8 cellular contexts compared by ENCODE assay signal in genomic region chr1:23809751-23810171, GRCh38. TPM values are rescaled to one million over a fixed set of nuclear protein-coding genes. Genes with fewer than 3 reads are reported as not detected.
DNase-seq lines count a peak whose midpoint lies in the region; ATAC-seq, FAIRE-seq and TF ChIP-seq lines count a peak whose summit lies in the region.

No MANE protein-coding gene starts in this region.

- POLR2A ChIA-PET in HepG2 (lab: Yijun Ruan, JAX) = interaction anchor here (0.9 to 4.7 kb wide), 8 partner anchors 9 to 107 kb away, joined by 3 to 71 read pairs (median 6); partner anchors contain the start of genes FUCA1, GALE, HMGCL and PITHD1

- intact Hi-C loops in HepG2 (cut with micrococcal nuclease; ENCODE audit: unreplicated experiment) (loop anchor here (1.0 to 2.0 kb wide), 2 partner anchors 45 to 107 kb away; no protein-coding TSS in a partner anchor), ovary (cut with DNase I) (no loop called here)

- H3K27me3 Mint-ChIP-seq in central memory CD8-positive, alpha-beta T cell = no peaks in the 10 kb centered on the region

- TF ChIP-seq EP300 in HepG2 (IDR thresholded peaks at IDR 0.05; ENCODE audit: low read depth in 2 of 2, low read length in 2 of 2) (peak in 1 of 2 experiments; percentile 25; a peak in 2 of 4 replicates), HepG2 (CRISPR knock-in tag; IDR thresholded peaks at IDR 0.05; ENCODE audit: borderline replicate concordance) (no peak), ovary (IDR thresholded peaks at IDR 0.05) (no peak)

- H3K9me3 ChIP-seq in DOHH2 (ENCODE audit: control insufficient read depth, insufficient read depth, low read length) (no peaks in the 10 kb centered on the region), HepG2 (ENCODE audit: low read length) (no peaks in the 10 kb centered on the region), ovary (no peaks in the 10 kb centered on the region)

- 3% methylated on average over 4 of the region's 6 CpGs for WGBS in HepG2 (ENCODE audit: low lambda C conversion rate)
- WGBS in ovary, 3 donors = 45 to 56% (median 51%) methylated on average over 6 of the region's 6 CpGs

- H4K20me1 ChIP-seq in DOHH2 (ENCODE audit: control insufficient read depth, insufficient read depth, low read depth, low read length) (no peaks in the 10 kb centered on the region), HepG2 (ENCODE audit: insufficient read depth, low read length) (no peaks in the 10 kb centered on the region)

- DNase-seq in NCI-H345 (lab: John Stamatoyannopoulos, UW) (peak; percentile 46), HepG2 (ENCODE audit: low spot score) (peak; percentile 78), ovary (no peak)
- DNase-seq in activated CD4-positive, CD25-positive, alpha-beta regulatory T cell treated with anti-CD3 and anti-CD28 coated beads, Interleukin-2, amount 50 U/mL, for 16 hours (ENCODE audit: low read depth, low spot score) = peak; percentile 55
- DNase-seq in central memory CD8-positive, alpha-beta T cell (ENCODE audit: low spot score in 2 of 2) = peak; percentile 73 to 79
- peak; percentile 59 for DNase-seq in stimulated activated CD8-positive, alpha-beta memory T cell treated with anti-CD3 and anti-CD28 coated beads, Interleukin-12 subunit alpha, Interleukin-12 subunit beta, amount 100 ng/mL, for 4 hours (ENCODE audit: low read depth)

- CTCF ChIA-PET in HepG2 (lab: Yijun Ruan, JAX; ENCODE audit: low intra/inter-chr PET ratio, low total read pairs) = interaction anchor here (1.7 to 2.5 kb wide), 3 partner anchors 45 to 107 kb away, joined by 10 to 15 read pairs (median 14); partner anchors contain the start of gene FUCA1

- FAIRE-seq in HepG2 (lab: Jason Lieb, UNC) = peak; percentile 82

- H3K4me2 ChIP-seq in DOHH2 (ENCODE audit: low read length) (peak overlapping the region; percentile 30; the same call in 1 of the 2 replicates), HepG2 (ENCODE audit: low read depth, low read length) (peak overlapping the region; percentile 54)

- TF ChIP-seq RAD21 in HepG2 (CRISPR knock-in tag; IDR thresholded peaks at IDR 0.05) = peak; percentile 93

- H3K27ac ChIP-seq in DOHH2 (ENCODE audit: low read depth, low read length) (no peak overlapping the region), HepG2 (ENCODE audit: extremely low read length, insufficient read depth, low read length) (peak overlapping the region; percentile 59), ovary (no peak overlapping the region)

- H2AFZ ChIP-seq in HepG2 (ENCODE audit: low read length) = no peak overlapping the region

- H3K4me1 ChIP-seq in DOHH2 (ENCODE audit: control insufficient read depth, low read length) = peaks cover 25% of the 10 kb centered on the region
- H3K4me1 ChIP-seq in HepG2 (ENCODE audit: insufficient read depth, low read length) = peaks cover 36% of the 10 kb centered on the region
- H3K4me1 ChIP-seq in ovary (ENCODE audit: insufficient read depth) = no peaks in the 10 kb centered on the region

- BruUV-seq in HepG2 (replicated peaks; lab: Mats Ljungman, UMichigan) = no TSS peak

- no peak overlapping the region for H3K4me3 Mint-ChIP-seq in central memory CD8-positive, alpha-beta T cell

- H3K9me3 Mint-ChIP-seq in central memory CD8-positive, alpha-beta T cell = no peaks in the 10 kb centered on the region

- no peak overlapping the region for H3K4me3 ChIP-seq in DOHH2 (ENCODE audit: low read length)
- H3K4me3 ChIP-seq in HepG2 (replicated peaks in 1 of 3; ENCODE audit: insufficient read depth in 1 of 3, low read depth in 2 of 3, low read length in 3 of 3) = no peak overlapping the region
- H3K4me3 ChIP-seq in ovary = no peak overlapping the region

- H3K36me3 ChIP-seq in DOHH2 (ENCODE audit: control insufficient read depth, low read length) (peaks cover 5% of the 10 kb centered on the region; the same call in 1 of the 2 replicates), HepG2 (replicated peaks in 1 of 2; ENCODE audit: control insufficient read depth in 1 of 2, insufficient read depth in 2 of 2, low read length in 2 of 2) (peaks cover 3 to 14% of the 10 kb centered on the region in 2 experiments; a peak in 3 of 5 replicates), ovary (no peaks in the 10 kb centered on the region)

- peak; percentile 94 for TF ChIP-seq CTCF in DOHH2 (IDR thresholded peaks at IDR 0.05; ENCODE audit: low read depth, low read length, poor library complexity, severe bottlenecking)
- peak; percentile 94 for TF ChIP-seq CTCF in HepG2 (CRISPR knock-in tag; IDR thresholded peaks at IDR 0.05)
- TF ChIP-seq CTCF in ovary (IDR thresholded peaks at IDR 0.05) = no peak

- H3K27ac Mint-ChIP-seq in central memory CD8-positive, alpha-beta T cell (ENCODE audit: low read depth) = no peak overlapping the region

- no peaks in the 10 kb centered on the region for H3K79me2 ChIP-seq in DOHH2 (ENCODE audit: control insufficient read depth, low read length)
- no peaks in the 10 kb centered on the region for H3K79me2 ChIP-seq in HepG2 (ENCODE audit: insufficient read depth, low read length)

- peaks cover 13% of the 10 kb centered on the region for H3K36me3 Mint-ChIP-seq in central memory CD8-positive, alpha-beta T cell (ENCODE audit: insufficient read depth)

- H3K27me3 ChIP-seq in DOHH2 (ENCODE audit: control insufficient read depth, low read length) (no peaks in the 10 kb centered on the region), HepG2 (ENCODE audit: control insufficient read depth in 1 of 2, insufficient read depth in 2 of 2, low read length in 2 of 2) (no peaks in the 10 kb centered on the region), ovary (no peaks in the 10 kb centered on the region)

- H3K9me2 ChIP-seq in DOHH2 (replicated peaks; ENCODE audit: control insufficient read depth, low read length) = no peaks in the 10 kb centered on the region

- ATAC-seq in HG02870 (IDR thresholded peaks at IDR 0.05; ENCODE audit: unreplicated experiment) (peak; percentile 70), HepG2 (peak; percentile 89)
- peak; percentile 97 for ATAC-seq in central memory CD8-positive, alpha-beta T cell (replicated peaks; ENCODE audit: extremely low read depth, poor library complexity, severe bottlenecking)

- TF ChIP-seq POLR2A in HepG2 (IDR thresholded peaks at IDR 0.05; ENCODE audit: insufficient read depth in 1 of 2, low read depth in 2 of 2, low read length in 2 of 2) (no peak), ovary (IDR thresholded peaks at IDR 0.05) (no peak)

- H3F3A ChIP-seq in DOHH2 (ENCODE audit: control insufficient read depth, insufficient read depth) = no peaks in the 10 kb centered on the region

- peak overlapping the region; percentile 35; the same call in 1 of the 2 replicates for H3K9ac ChIP-seq in HepG2 (ENCODE audit: insufficient read depth, low read depth, low read length)

- in situ Hi-C loops in HepG2 (cut with HindIII; ENCODE audit: extremely low pct_ligation_motif_present, low pct_unique_long_range_greater_than_20kb) = loop anchor here (5.0 kb wide), 2 partner anchors 58 to 108 kb away; partner anchors contain the start of gene FUCA1

- peaks cover 9% of the 10 kb centered on the region for H3K4me1 Mint-ChIP-seq in central memory CD8-positive, alpha-beta T cell

RNA-seq across cellular contexts. Expression of gene GALE, which starts 9.2 kb away (rescaled TPM):
- total RNA-seq in HepG2 (2016; rRNA removed; fragmentation: Illumina TruSeq; extraction: Trizol) = 85.2 and 86.6 TPM in 2 replicates
- total RNA-seq in HepG2 (2016; cell fraction: cytosol; rRNA removed; fragmentation: Illumina TruSeq; extraction: Trizol; ENCODE audit: low read depth) = 19.0 and 24.8 TPM in 2 replicates
- total RNA-seq in HepG2 (2016; cell fraction: insoluble cytoplasmic fraction; rRNA removed; fragmentation: Illumina TruSeq; extraction: Trizol) = 88.8 and 91.0 TPM in 2 replicates
- total RNA-seq in HepG2 (2016; cell fraction: membrane; rRNA removed; fragmentation: Illumina TruSeq; extraction: Trizol) = 28.1 and 32.1 TPM in 2 replicates
- 43.6 and 54.4 TPM in 2 replicates for total RNA-seq in HepG2 (2016; cell fraction: nucleus; rRNA removed; fragmentation: Illumina TruSeq; extraction: Trizol)
- polyA plus RNA-seq in HepG2 (2011; rRNA removed) = 88.4 and 99.0 TPM in 2 replicates
- 95.8 and 105 TPM in 2 replicates for polyA plus RNA-seq in HepG2 (2011; cell fraction: cytosol; rRNA removed)
- polyA plus RNA-seq in HepG2 (2011; cell fraction: nucleus; rRNA removed) = 168 and 180 TPM in 2 replicates
- 46.4 and 46.8 TPM in 2 replicates for polyA plus RNA-seq in HepG2 (2012)
- polyA plus RNA-seq in HepG2 (2016; cell fraction: cytosol; fragmentation: Illumina TruSeq; extraction: Trizol; ENCODE audit: low read depth) = 12.7 and 14.4 TPM in 2 replicates
- 75.6 and 81.5 TPM in 2 replicates for polyA plus RNA-seq in HepG2 (2016; cell fraction: insoluble cytoplasmic fraction; fragmentation: Illumina TruSeq; extraction: Trizol; ENCODE audit: low read depth)
- polyA plus RNA-seq in HepG2 (2016; cell fraction: membrane; fragmentation: Illumina TruSeq; extraction: Trizol; ENCODE audit: low read depth) = 19.5 and 21.9 TPM in 2 replicates
- 96.1 and 107 TPM in 2 replicates for polyA plus RNA-seq in HepG2 (2016; cell fraction: nucleus; fragmentation: Illumina TruSeq; extraction: Trizol; ENCODE audit: insufficient read depth, low read depth)
- polyA minus RNA-seq in HepG2 (2011; rRNA and poly(A)+ RNA removed; ENCODE audit: low replicate concordance) = 60.0 and 64.5 TPM in 2 replicates
- 19.9 and 28.0 TPM in 2 replicates for polyA minus RNA-seq in HepG2 (2011; cell fraction: cytosol; rRNA and poly(A)+ RNA removed)
- 31.8 and 36.4 TPM in 2 replicates for polyA minus RNA-seq in HepG2 (2011; cell fraction: nucleus; rRNA and poly(A)+ RNA removed)
- total RNA-seq in ovary = 10 to 100 TPM; 10.1 to 17.7 (median 13.4) TPM
- 10 to 100 TPM in 1 of 2 donors, 1 to 10 TPM in 1; 3.2 to 11.5 TPM for polyA plus RNA-seq in ovary

RNA-seq across cellular contexts. Expression of gene HMGCL, which starts 15.5 kb away (rescaled TPM):
- total RNA-seq in HepG2 (2016; rRNA removed; fragmentation: Illumina TruSeq; extraction: Trizol) = 21.3 and 30.0 TPM in 2 replicates
- 6.9 and 9.1 TPM in 2 replicates for total RNA-seq in HepG2 (2016; cell fraction: cytosol; rRNA removed; fragmentation: Illumina TruSeq; extraction: Trizol; ENCODE audit: low read depth)
- 23.5 and 29.4 TPM in 2 replicates for total RNA-seq in HepG2 (2016; cell fraction: insoluble cytoplasmic fraction; rRNA removed; fragmentation: Illumina TruSeq; extraction: Trizol)
- 8.9 and 9.2 TPM in 2 replicates for total RNA-seq in HepG2 (2016; cell fraction: membrane; rRNA removed; fragmentation: Illumina TruSeq; extraction: Trizol)
- total RNA-seq in HepG2 (2016; cell fraction: nucleus; rRNA removed; fragmentation: Illumina TruSeq; extraction: Trizol) = 10.0 and 12.6 TPM in 2 replicates
- polyA plus RNA-seq in HepG2 (2011; rRNA removed) = 41.4 and 48.7 TPM in 2 replicates
- 48.8 and 53.2 TPM in 2 replicates for polyA plus RNA-seq in HepG2 (2011; cell fraction: cytosol; rRNA removed)
- polyA plus RNA-seq in HepG2 (2011; cell fraction: nucleus; rRNA removed) = 21.0 and 23.2 TPM in 2 replicates
- polyA plus RNA-seq in HepG2 (2012) = 38.1 and 41.7 TPM in 2 replicates
- polyA plus RNA-seq in HepG2 (2016; cell fraction: cytosol; fragmentation: Illumina TruSeq; extraction: Trizol; ENCODE audit: low read depth) = 3.6 and 4.1 TPM in 2 replicates
- 24.4 and 26.5 TPM in 2 replicates for polyA plus RNA-seq in HepG2 (2016; cell fraction: insoluble cytoplasmic fraction; fragmentation: Illumina TruSeq; extraction: Trizol; ENCODE audit: low read depth)
- 5.5 and 6.2 TPM in 2 replicates for polyA plus RNA-seq in HepG2 (2016; cell fraction: membrane; fragmentation: Illumina TruSeq; extraction: Trizol; ENCODE audit: low read depth)
- 15.9 and 18.0 TPM in 2 replicates for polyA plus RNA-seq in HepG2 (2016; cell fraction: nucleus; fragmentation: Illumina TruSeq; extraction: Trizol; ENCODE audit: insufficient read depth, low read depth)
- polyA minus RNA-seq in HepG2 (2011; rRNA and poly(A)+ RNA removed; ENCODE audit: low replicate concordance) = 10.6 and 40.6 TPM in 2 replicates
- 14.9 and 18.3 TPM in 2 replicates for polyA minus RNA-seq in HepG2 (2011; cell fraction: cytosol; rRNA and poly(A)+ RNA removed)
- 16.9 and 25.7 TPM in 2 replicates for polyA minus RNA-seq in HepG2 (2011; cell fraction: nucleus; rRNA and poly(A)+ RNA removed)
- 10 to 100 TPM; 14.3 to 31.7 (median 25.2) TPM for total RNA-seq in ovary
- polyA plus RNA-seq in ovary = 10 to 100 TPM; 28.7 to 41.4 TPM

RNA-seq across cellular contexts. Expression of gene LYPLA2, which starts 18.8 kb away (rescaled TPM):
- total RNA-seq in HepG2 (2016; rRNA removed; fragmentation: Illumina TruSeq; extraction: Trizol) (73.2 and 90.3 TPM in 2 replicates), ovary (10 to 100 TPM; 16.5 to 33.2 (median 27.3) TPM)
- 20.4 and 23.5 TPM in 2 replicates for total RNA-seq in HepG2 (2016; cell fraction: cytosol; rRNA removed; fragmentation: Illumina TruSeq; extraction: Trizol; ENCODE audit: low read depth)
- total RNA-seq in HepG2 (2016; cell fraction: insoluble cytoplasmic fraction; rRNA removed; fragmentation: Illumina TruSeq; extraction: Trizol) = 74.2 and 88.0 TPM in 2 replicates
- 42.0 and 50.1 TPM in 2 replicates for total RNA-seq in HepG2 (2016; cell fraction: membrane; rRNA removed; fragmentation: Illumina TruSeq; extraction: Trizol)
- 32.9 and 38.9 TPM in 2 replicates for total RNA-seq in HepG2 (2016; cell fraction: nucleus; rRNA removed; fragmentation: Illumina TruSeq; extraction: Trizol)
- polyA plus RNA-seq in HepG2 (2011; rRNA removed) (72.1 and 96.1 TPM in 2 replicates), ovary (10 to 100 TPM in 1 of 2 donors, 1 to 10 TPM in 1; 8.5 to 23.4 TPM)
- polyA plus RNA-seq in HepG2 (2011; cell fraction: cytosol; rRNA removed) = 70.6 and 104 TPM in 2 replicates
- polyA plus RNA-seq in HepG2 (2011; cell fraction: nucleus; rRNA removed) = 134 and 140 TPM in 2 replicates
- polyA plus RNA-seq in HepG2 (2012) = 47.7 and 58.7 TPM in 2 replicates
- polyA plus RNA-seq in HepG2 (2016; cell fraction: cytosol; fragmentation: Illumina TruSeq; extraction: Trizol; ENCODE audit: low read depth) = 28.9 and 30.0 TPM in 2 replicates
- 113 and 115 TPM in 2 replicates for polyA plus RNA-seq in HepG2 (2016; cell fraction: insoluble cytoplasmic fraction; fragmentation: Illumina TruSeq; extraction: Trizol; ENCODE audit: low read depth)
- polyA plus RNA-seq in HepG2 (2016; cell fraction: membrane; fragmentation: Illumina TruSeq; extraction: Trizol; ENCODE audit: low read depth) = 43.7 and 45.0 TPM in 2 replicates
- 67.4 and 74.9 TPM in 2 replicates for polyA plus RNA-seq in HepG2 (2016; cell fraction: nucleus; fragmentation: Illumina TruSeq; extraction: Trizol; ENCODE audit: insufficient read depth, low read depth)
- 58.0 and 75.1 TPM in 2 replicates for polyA minus RNA-seq in HepG2 (2011; rRNA and poly(A)+ RNA removed; ENCODE audit: low replicate concordance)
- 39.7 and 48.1 TPM in 2 replicates for polyA minus RNA-seq in HepG2 (2011; cell fraction: cytosol; rRNA and poly(A)+ RNA removed)
- 17.4 and 26.0 TPM in 2 replicates for polyA minus RNA-seq in HepG2 (2011; cell fraction: nucleus; rRNA and poly(A)+ RNA removed)

RNA-seq across cellular contexts. Expression of gene PITHD1, which starts 31.5 kb away (rescaled TPM):
- total RNA-seq in HepG2 (2016; rRNA removed; fragmentation: Illumina TruSeq; extraction: Trizol) = 37.3 and 44.9 TPM in 2 replicates
- total RNA-seq in HepG2 (2016; cell fraction: cytosol; rRNA removed; fragmentation: Illumina TruSeq; extraction: Trizol; ENCODE audit: low read depth) = 6.6 and 7.1 TPM in 2 replicates
- 39.7 and 44.6 TPM in 2 replicates for total RNA-seq in HepG2 (2016; cell fraction: insoluble cytoplasmic fraction; rRNA removed; fragmentation: Illumina TruSeq; extraction: Trizol)
- total RNA-seq in HepG2 (2016; cell fraction: membrane; rRNA removed; fragmentation: Illumina TruSeq; extraction: Trizol) = 24.7 and 27.8 TPM in 2 replicates
- total RNA-seq in HepG2 (2016; cell fraction: nucleus; rRNA removed; fragmentation: Illumina TruSeq; extraction: Trizol) = 21.3 and 22.5 TPM in 2 replicates
- polyA plus RNA-seq in HepG2 (2011; rRNA removed) = 26.6 and 28.0 TPM in 2 replicates
- polyA plus RNA-seq in HepG2 (2011; cell fraction: cytosol; rRNA removed) = 17.4 and 25.5 TPM in 2 replicates
- polyA plus RNA-seq in HepG2 (2011; cell fraction: nucleus; rRNA removed) = 12.1 and 20.0 TPM in 2 replicates
- 25.1 and 29.3 TPM in 2 replicates for polyA plus RNA-seq in HepG2 (2012)
- 6.4 and 7.2 TPM in 2 replicates for polyA plus RNA-seq in HepG2 (2016; cell fraction: cytosol; fragmentation: Illumina TruSeq; extraction: Trizol; ENCODE audit: low read depth)
- 49.7 and 49.8 TPM in 2 replicates for polyA plus RNA-seq in HepG2 (2016; cell fraction: insoluble cytoplasmic fraction; fragmentation: Illumina TruSeq; extraction: Trizol; ENCODE audit: low read depth)
- 20.1 and 20.8 TPM in 2 replicates for polyA plus RNA-seq in HepG2 (2016; cell fraction: membrane; fragmentation: Illumina TruSeq; extraction: Trizol; ENCODE audit: low read depth)
- polyA plus RNA-seq in HepG2 (2016; cell fraction: nucleus; fragmentation: Illumina TruSeq; extraction: Trizol; ENCODE audit: insufficient read depth, low read depth) = 41.4 and 42.1 TPM in 2 replicates
- polyA minus RNA-seq in HepG2 (2011; rRNA and poly(A)+ RNA removed; ENCODE audit: low replicate concordance) = 5.1 and 25.2 TPM in 2 replicates
- polyA minus RNA-seq in HepG2 (2011; cell fraction: cytosol; rRNA and poly(A)+ RNA removed) = 3.8 and 5.5 TPM in 2 replicates
- polyA minus RNA-seq in HepG2 (2011; cell fraction: nucleus; rRNA and poly(A)+ RNA removed) = 12.1 and 14.0 TPM in 2 replicates
- 10 to 100 TPM; 39.9 to 46.5 (median 42.7) TPM for total RNA-seq in ovary
- 10 to 100 TPM; 43.4 to 55.0 TPM for polyA plus RNA-seq in ovary

RNA-seq across cellular contexts. Expression of gene FUCA1, which starts 58.3 kb away (rescaled TPM):
- total RNA-seq in HepG2 (2016; rRNA removed; fragmentation: Illumina TruSeq; extraction: Trizol) (14.9 and 33.6 TPM in 2 replicates), ovary (10 to 100 TPM; 21.7 to 66.1 (median 25.6) TPM)
- 3.6 and 4.5 TPM in 2 replicates for total RNA-seq in HepG2 (2016; cell fraction: cytosol; rRNA removed; fragmentation: Illumina TruSeq; extraction: Trizol; ENCODE audit: low read depth)
- 14.5 and 33.2 TPM in 2 replicates for total RNA-seq in HepG2 (2016; cell fraction: insoluble cytoplasmic fraction; rRNA removed; fragmentation: Illumina TruSeq; extraction: Trizol)
- total RNA-seq in HepG2 (2016; cell fraction: membrane; rRNA removed; fragmentation: Illumina TruSeq; extraction: Trizol) = 8.3 and 9.4 TPM in 2 replicates
- total RNA-seq in HepG2 (2016; cell fraction: nucleus; rRNA removed; fragmentation: Illumina TruSeq; extraction: Trizol) = 27.1 and 30.8 TPM in 2 replicates
- polyA plus RNA-seq in HepG2 (2011; rRNA removed) (29.9 and 32.7 TPM in 2 replicates), ovary (100 to 1,000 TPM in 1 of 2 donors, 10 to 100 TPM in 1; 25.0 to 112 TPM)
- polyA plus RNA-seq in HepG2 (2011; cell fraction: cytosol; rRNA removed) = 21.5 and 32.7 TPM in 2 replicates
- polyA plus RNA-seq in HepG2 (2011; cell fraction: nucleus; rRNA removed) = 9.5 and 11.1 TPM in 2 replicates
- polyA plus RNA-seq in HepG2 (2012) = 22.8 and 24.3 TPM in 2 replicates
- polyA plus RNA-seq in HepG2 (2016; cell fraction: cytosol; fragmentation: Illumina TruSeq; extraction: Trizol; ENCODE audit: low read depth) = 4.3 and 4.6 TPM in 2 replicates
- 13.2 and 15.8 TPM in 2 replicates for polyA plus RNA-seq in HepG2 (2016; cell fraction: insoluble cytoplasmic fraction; fragmentation: Illumina TruSeq; extraction: Trizol; ENCODE audit: low read depth)
- 6.5 and 6.9 TPM in 2 replicates for polyA plus RNA-seq in HepG2 (2016; cell fraction: membrane; fragmentation: Illumina TruSeq; extraction: Trizol; ENCODE audit: low read depth)
- polyA plus RNA-seq in HepG2 (2016; cell fraction: nucleus; fragmentation: Illumina TruSeq; extraction: Trizol; ENCODE audit: insufficient read depth, low read depth) = 38.2 and 40.8 TPM in 2 replicates
- polyA minus RNA-seq in HepG2 (2011; rRNA and poly(A)+ RNA removed; ENCODE audit: low replicate concordance) = 4.1 and 14.1 TPM in 2 replicates
- 15.0 and 15.7 TPM in 2 replicates for polyA minus RNA-seq in HepG2 (2011; cell fraction: cytosol; rRNA and poly(A)+ RNA removed)
- polyA minus RNA-seq in HepG2 (2011; cell fraction: nucleus; rRNA and poly(A)+ RNA removed) = 5.7 and 9.0 TPM in 2 replicates

Comparison
In these comparisons a context has a peak if more than half of its experiments do, and no peak if none do; other contexts are left out.
1. CTCF ChIP-seq: peak in DOHH2 (single experiment) and HepG2 (single experiment); none in ovary (0 of 3).
2. DNase-seq: peak in NCI-H345 (single experiment), activated CD4-positive, CD25-positive, alpha-beta regulatory T cell treated with anti-CD3 and anti-CD28 coated beads, Interleukin-2, amount 50 U/mL, for 16 hours (single experiment), central memory CD8-positive, alpha-beta T cell (2 of 2), HepG2 (single experiment) and stimulated activated CD8-positive, alpha-beta memory T cell treated with anti-CD3 and anti-CD28 coated beads, Interleukin-12 subunit alpha, Interleukin-12 subunit beta, amount 100 ng/mL, for 4 hours (single experiment); none in ovary (0 of 5).
3. Peak in every context shown above with its lines, with median percentiles within 50 percentile points of each other: ATAC-seq.